In the genomic region with DNA sequence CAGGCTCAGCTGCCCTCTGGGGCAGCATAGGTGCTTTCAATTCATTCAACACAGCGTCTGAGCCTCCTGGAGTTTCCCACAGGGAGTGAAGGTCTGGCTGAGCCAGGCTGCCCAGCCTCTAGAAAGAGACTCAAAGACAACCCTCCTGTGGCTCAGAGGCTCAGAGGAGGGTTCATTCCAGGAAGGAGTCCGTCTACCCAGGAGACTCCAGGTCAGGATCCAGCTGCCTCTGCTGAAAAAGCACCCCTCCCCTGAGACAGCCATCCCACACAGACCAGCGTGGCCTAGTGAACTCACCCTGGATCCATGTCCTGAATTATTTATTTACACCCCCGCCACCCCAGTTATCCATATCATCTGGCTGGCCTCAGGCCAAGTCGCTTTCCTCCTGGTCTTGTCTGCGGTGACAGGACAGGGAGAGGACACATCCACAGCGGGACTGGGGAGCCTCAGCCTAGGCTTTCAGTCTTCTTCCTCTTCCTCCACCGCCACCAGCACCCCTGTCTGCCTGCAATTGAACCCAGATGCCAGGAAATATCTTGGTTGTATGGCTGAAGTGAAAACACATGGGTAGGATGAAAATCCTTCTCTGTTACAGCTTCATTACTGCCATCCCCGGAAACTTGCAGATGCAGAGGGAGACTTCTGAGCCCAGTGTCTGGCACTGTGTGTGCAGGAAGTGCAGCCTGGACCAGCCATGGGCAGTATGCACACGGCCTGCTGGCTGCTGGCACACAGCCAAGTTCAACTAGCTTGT, we compare ENCODE assay signal across 9 cellular contexts. TPM values are rescaled to one million over a fixed set of nuclear protein-coding genes. Genes with fewer than 3 reads are reported as not detected.
DNase-seq lines count a peak whose midpoint lies in the region; ATAC-seq and TF ChIP-seq lines count a peak whose summit lies in the region.
"Had no signal": no experiment of that assay in that cellular context is flagged by ENCODE, and none has a peak within 500 bp of the region (broad histone marks: within the 10 kb centered on the region; RNA-seq: fewer than 3 reads in every experiment).

No MANE protein-coding gene starts in this region.

- TF ChIP-seq POLR2A in adrenal gland (IDR thresholded peaks at IDR 0.05): no peak

- intact Hi-C loops in adrenal gland (cut with DNase I) (no loop called here), left ventricle myocardium superior (cut with micrococcal nuclease) (no loop called here), tibial artery (cut with DNase I; ENCODE audit: low total_unique reads) (no loop called here)

- DNase-seq in NCI-H345 (lab: John Stamatoyannopoulos, UW) (peak; percentile 33), NCI-H345 treated with DMSO at 0.1 percent for 48 hours (lab: John Stamatoyannopoulos, UW; ENCODE audit: unreplicated experiment) (no peak), adrenal gland (peak in 6 of 7 donors; percentile 25 to 60 (median 43)), left ventricle myocardium superior (peak; percentile 65), tibial artery (peak; percentile 57 to 88), Karpas-422 (no peak), T-helper 1 cell (no peak)

- H3K27ac ChIP-seq in adrenal gland (peak overlapping the region in 1 of 5 donors; percentile 20), tibial artery (peak overlapping the region; percentile 77 to 78), Karpas-422 (ENCODE audit: low read length) (no peak overlapping the region)

- H3K9me3 ChIP-seq in adrenal gland (replicated peaks in 1 of 3) (no peaks in the 10 kb centered on the region), tibial artery (no peaks in the 10 kb centered on the region), Karpas-422 (ENCODE audit: low read length) (no peaks in the 10 kb centered on the region)

- no peaks in the 10 kb centered on the region for H4K20me1 ChIP-seq in Karpas-422 (ENCODE audit: insufficient read depth, low read depth, low read length)

- H3K27me3 ChIP-seq in adrenal gland (no peaks in the 10 kb centered on the region), tibial artery (no peaks in the 10 kb centered on the region), Karpas-422 (ENCODE audit: low read length) (no peaks in the 10 kb centered on the region)

- H3K4me3 ChIP-seq in adrenal gland: no peak overlapping the region
- no peak overlapping the region for H3K4me3 ChIP-seq in tibial artery
- no peak overlapping the region for H3K4me3 ChIP-seq in Karpas-422 (ENCODE audit: low read length)

- peak; percentile 81 for ATAC-seq in left ventricle myocardium superior
- no peak for ATAC-seq in GM18511 (IDR thresholded peaks at IDR 0.05; ENCODE audit: unreplicated experiment)

- H3K9ac ChIP-seq in Karpas-422 (ENCODE audit: low read length): no peak overlapping the region

- no peaks in the 10 kb centered on the region for H3K79me2 ChIP-seq in Karpas-422 (ENCODE audit: low read length)

- WGBS in adrenal gland, 4 donors: 55 to 61% (median 58%) methylated on average over 9 to 10 of the region's 10 CpGs

- H3K9me2 ChIP-seq in Karpas-422 (replicated peaks; ENCODE audit: insufficient read depth, low read length): no peaks in the 10 kb centered on the region

- H3K4me1 ChIP-seq in adrenal gland (replicated peaks in 1 of 2) (peaks cover 0 to 8% of the 10 kb centered on the region in 2 donors), tibial artery (peaks cover 0 to 21% (median 15%) of the 10 kb centered on the region in 4 donors), Karpas-422 (ENCODE audit: low read length) (no peaks in the 10 kb centered on the region)

- TF ChIP-seq CTCF in adrenal gland (IDR thresholded peaks at IDR 0.05): no peak
- no peak for TF ChIP-seq CTCF in tibial artery (IDR thresholded peaks at IDR 0.05)

- no peak overlapping the region for H3K4me2 ChIP-seq in Karpas-422 (ENCODE audit: low read depth, low read length, poor library complexity, severe bottlenecking)

- H3K36me3 ChIP-seq in adrenal gland (replicated peaks in 1 of 2) (no peaks in the 10 kb centered on the region), tibial artery (no peaks in the 10 kb centered on the region), Karpas-422 (ENCODE audit: insufficient read depth, low read length) (no peaks in the 10 kb centered on the region)

- no peak overlapping the region for H2AFZ ChIP-seq in Karpas-422 (ENCODE audit: low read length)

RNA-seq across cellular contexts. Expression of gene COL13A1, which starts 44.0 kb away (rescaled TPM):
- total RNA-seq in adrenal gland (1 to 10 TPM in 6 of 8 donors, under 1 TPM in 2; 0.54 to 4.4 (median 1.7) TPM), left ventricle myocardium superior (1.0 TPM)
- 1 to 10 TPM; 1.7 to 7.6 (median 2.3) TPM for polyA plus RNA-seq in adrenal gland
- not detected in 2 replicates for total RNA-seq in Karpas-422 (2014; rRNA removed; shearing (Covaris generic); ENCODE audit: low replicate concordance)
- total RNA-seq: mesenteric fat pad had no signal

Comparison
In these comparisons a context has a peak if more than half of its experiments do, and no peak if none do; other contexts are left out.
1. DNase-seq: peak in NCI-H345 (single experiment), adrenal gland (6 of 7), left ventricle myocardium superior (single experiment) and tibial artery (2 of 2); none in NCI-H345 treated with DMSO at 0.1 percent for 48 hours (single experiment), Karpas-422 (single experiment) and T-helper 1 cell (0 of 5).